ENCODE assay signal across 10 cellular contexts in the genomic region with DNA sequence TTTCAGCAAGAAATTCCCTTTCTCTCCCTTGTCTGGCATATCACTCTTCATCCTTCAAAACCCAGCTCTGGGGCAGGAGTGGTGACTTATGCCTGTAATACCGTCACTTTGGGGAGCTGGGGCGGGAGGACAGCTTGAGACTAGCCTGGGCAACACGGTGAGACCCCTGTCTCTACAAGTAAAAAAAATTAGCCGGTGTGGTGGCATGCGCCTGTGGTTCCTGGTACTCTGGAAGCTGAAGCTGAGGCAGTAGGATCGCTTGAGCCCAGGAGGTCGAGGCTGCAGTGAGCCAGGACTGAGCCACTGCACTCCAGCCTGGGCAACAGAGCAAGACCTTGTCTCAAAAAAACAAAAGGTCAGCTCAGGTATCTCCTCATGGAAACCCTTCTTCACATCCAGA. TPM values are rescaled to one million over a fixed set of nuclear protein-coding genes. Genes with fewer than 3 reads are reported as not detected.
DNase-seq lines count a peak whose midpoint lies in the region; ATAC-seq, FAIRE-seq and TF ChIP-seq lines count a peak whose summit lies in the region.
"Had no signal": no experiment of that assay in that cellular context is flagged by ENCODE, and none has a peak within 500 bp of the region (broad histone marks: within the 10 kb centered on the region; RNA-seq: fewer than 3 reads in every experiment).

No MANE protein-coding gene starts in this region.

- H3K79me2 ChIP-seq in DND-41 (ENCODE audit: insufficient read depth, low read length) (peaks cover 60% of the 10 kb centered on the region), trophoblast cell (ENCODE audit: control insufficient read depth, insufficient read depth, low read length, poor library complexity) (peaks cover 18% of the 10 kb centered on the region)

- no peak for FAIRE-seq in RCC 7860 (lab: Jason Lieb, UNC)

- H3K36me3 ChIP-seq in DND-41 (ENCODE audit: insufficient read depth, low read length) (peaks cover 66% of the 10 kb centered on the region), Panc1 (ENCODE audit: control insufficient read depth, insufficient read depth, low read length) (peaks cover 7% of the 10 kb centered on the region; the same call in 1 of the 2 replicates), trophoblast cell (ENCODE audit: control insufficient read depth in 1 of 2, insufficient read depth in 2 of 2, low read length in 2 of 2) (peaks cover 26 to 39% of the 10 kb centered on the region in 2 experiments)

- no peak overlapping the region for H2BK5ac ChIP-seq in trophoblast cell (ENCODE audit: low read depth, low read length, poor library complexity)

- no peak overlapping the region for H3K18ac ChIP-seq in trophoblast cell (ENCODE audit: low read length)

- TF ChIP-seq CTCF in DND-41 (IDR thresholded peaks at IDR 0.05; ENCODE audit: borderline replicate concordance, extremely low read depth, low read length, poor library complexity, severe bottlenecking) (no peak), Panc1 (IDR thresholded peaks at IDR 0.05) (no peak), epithelial cell of esophagus (IDR thresholded peaks at IDR 0.05; ENCODE audit: insufficient read depth, low read depth, low read length, missing control alignments) (no peak)

- CTCF ChIA-PET in Panc1 (lab: Charles Lee), result no interaction called here

- intact Hi-C loops in Panc1 (cut with micrococcal nuclease; ENCODE audit: unreplicated experiment), result no loop called here

- peak overlapping the region; percentile 97 for H3K4me2 ChIP-seq in DND-41 (ENCODE audit: insufficient read depth, low read length)
- peak overlapping the region; percentile 70 for H3K4me2 ChIP-seq in trophoblast cell (ENCODE audit: low read length)

- peak overlapping the region; percentile 15 for H3K4ac ChIP-seq in trophoblast cell (ENCODE audit: low read depth, low read length)

- H2AK5ac ChIP-seq in trophoblast cell (ENCODE audit: low read length), result no peak overlapping the region

- H3K4me3 ChIP-seq in DND-41 (ENCODE audit: low read depth in 1 of 2, low read length in 2 of 2) (peak overlapping the region; percentile 77 to 82; a peak in 3 of 4 replicates), Panc1 (ENCODE audit: low read depth in 2 of 2, low read length in 2 of 2) (peak overlapping the region; percentile 82 to 99), epithelial cell of esophagus (ENCODE audit: low read length) (peak overlapping the region; percentile 89), trophoblast cell (ENCODE audit: low read depth, low read length) (no peak overlapping the region)

- H4K91ac ChIP-seq in trophoblast cell (ENCODE audit: low read depth, low read length), result no peak overlapping the region

- POLR2A ChIA-PET in Panc1 (lab: Charles Lee), result interaction anchor here (0.5 kb wide), 1 partner anchor 9 kb away, joined by 11 read pairs; no protein-coding TSS in a partner anchor

- no TSS peak for BruUV-seq in Panc1 (replicated peaks; lab: Mats Ljungman, UMichigan)

- H3K23ac ChIP-seq in trophoblast cell (ENCODE audit: low read length), result no peak overlapping the region

- WGBS in trophoblast cell (ENCODE audit: extremely low coverage, insufficient coverage, insufficient read length), result no CpG with 5 or more reads among the region's 7 CpGs

- H3K79me1 ChIP-seq in trophoblast cell (ENCODE audit: low read length), result peaks cover 12% of the 10 kb centered on the region

- H4K12ac ChIP-seq in trophoblast cell (ENCODE audit: low read depth, low read length), result no peak overlapping the region

- H4K8ac ChIP-seq in trophoblast cell (ENCODE audit: low read depth, low read length), result no peak overlapping the region

- no peak for DNase-seq in DND-41
- no peak for DNase-seq in Panc1 (ENCODE audit: low read depth, low spot score)
- no peak for DNase-seq in epithelial cell of esophagus (ENCODE audit: low read depth)
- no peak for DNase-seq in trophoblast cell
- DNase-seq in RCC 7860 (ENCODE audit: low spot score), result no peak
- no peak for DNase-seq in midbrain (lab: John Stamatoyannopoulos, UW)
- DNase-seq: cerebellar nuclear complex, NCI-H187 treated with DMSO at 0.1 percent for 48 hours had no signal

- H3K4me1 ChIP-seq in DND-41 (ENCODE audit: insufficient read depth, low read length), result peaks cover 40% of the 10 kb centered on the region
- H3K4me1 ChIP-seq in Panc1 (ENCODE audit: control insufficient read depth, insufficient read depth, low read length), result peaks cover 33% of the 10 kb centered on the region
- peaks cover 14 to 23% of the 10 kb centered on the region in 2 experiments for H3K4me1 ChIP-seq in trophoblast cell (ENCODE audit: control insufficient read depth in 1 of 2, insufficient read depth in 2 of 2, low read length in 2 of 2)

- ATAC-seq in DND-41 (ENCODE audit: insufficient read depth, low read depth) (no peak), Panc1 (no peak), HG02840 (IDR thresholded peaks at IDR 0.05; ENCODE audit: low FRiP score, unreplicated experiment) (no peak), HG03097 (IDR thresholded peaks at IDR 0.05; ENCODE audit: low FRiP score, unreplicated experiment) (no peak)

- H3K14ac ChIP-seq in trophoblast cell (ENCODE audit: low read length), result no peak overlapping the region

- H2BK120ac ChIP-seq in trophoblast cell (ENCODE audit: insufficient read depth, low read length, poor library complexity), result no peak overlapping the region

- H4K20me1 ChIP-seq in DND-41 (ENCODE audit: insufficient read depth, low read length), result peaks cover 45% of the 10 kb centered on the region

- no peak overlapping the region for H2AFZ ChIP-seq in DND-41 (ENCODE audit: low read depth, low read length)
- H2AFZ ChIP-seq in trophoblast cell (ENCODE audit: insufficient read depth, low read length, poor library complexity), result no peak overlapping the region

- in situ Hi-C loops in Panc1 (cut with HindIII; ENCODE audit: low pct_unique_long_range_greater_than_20kb, low sequenced_read_pairs), result no loop called here

- H3K27ac ChIP-seq in DND-41 (ENCODE audit: low read length) (peak overlapping the region; percentile 95), Panc1 (ENCODE audit: low read length) (peak overlapping the region; percentile 95), trophoblast cell (ENCODE audit: low read depth, low read length) (no peak overlapping the region)

- no peak overlapping the region for H2BK12ac ChIP-seq in trophoblast cell (ENCODE audit: low read length)

- peak overlapping the region; percentile 97 for H3K9ac ChIP-seq in DND-41 (ENCODE audit: low read depth, low read length)
- no peak overlapping the region for H3K9ac ChIP-seq in trophoblast cell (ENCODE audit: low read length)

- H3K9me3 ChIP-seq in DND-41 (ENCODE audit: insufficient read depth, low read length, severe bottlenecking) (no peaks in the 10 kb centered on the region), Panc1 (ENCODE audit: control insufficient read depth, insufficient read depth, low read depth, low read length) (no peaks in the 10 kb centered on the region), trophoblast cell (ENCODE audit: insufficient read depth, low read depth, low read length) (no peaks in the 10 kb centered on the region)

- H3K27me3 ChIP-seq in DND-41 (ENCODE audit: insufficient read depth, low read length, poor library complexity) (no peaks in the 10 kb centered on the region), Panc1 (ENCODE audit: control insufficient read depth, insufficient read depth, low read length) (no peaks in the 10 kb centered on the region), trophoblast cell (ENCODE audit: insufficient read depth, low read length) (no peaks in the 10 kb centered on the region)

RNA-seq across cellular contexts. Expression of a gene that starts 1.4 kb away (rescaled TPM):
- 43.7 TPM for total RNA-seq in Panc1 (2021; ENCODE audit: unreplicated experiment)
- 43.4 TPM for polyA plus RNA-seq in Panc1 (2012; ENCODE audit: insufficient read length)
- polyA plus RNA-seq in trophoblast cell (2013), result 22.5 and 22.6 TPM in 2 replicates

RNA-seq across cellular contexts. Expression of a gene that starts 15.0 kb away (rescaled TPM):
- total RNA-seq in Panc1 (2021; ENCODE audit: unreplicated experiment), result 56.7 TPM
- polyA plus RNA-seq in Panc1 (2012; ENCODE audit: insufficient read length), result 63.5 TPM
- polyA plus RNA-seq in trophoblast cell (2013), result 8.5 and 9.2 TPM in 2 replicates
